Comparison of ENCODE assay signal across 6 cellular contexts in the genomic region with DNA sequence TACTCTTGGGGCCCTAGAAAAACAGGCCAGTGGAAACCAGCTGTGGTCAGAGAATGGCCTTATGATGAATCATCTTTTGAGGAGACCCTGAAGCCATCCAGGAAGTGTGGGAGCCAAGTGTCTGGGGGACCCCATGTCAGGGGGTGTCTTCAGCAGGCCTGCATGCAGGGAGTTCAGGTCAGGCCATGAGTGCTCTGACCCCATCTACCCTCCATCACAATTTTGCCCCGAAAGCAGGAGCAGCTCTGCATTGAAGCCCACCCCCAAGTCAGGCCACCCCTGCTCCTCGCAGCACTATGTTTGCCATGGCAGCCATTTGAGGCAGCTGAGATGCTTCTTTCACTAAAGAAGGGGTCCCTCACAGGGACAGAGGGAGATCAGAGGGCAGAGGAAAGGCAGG. TPM values are rescaled to one million over a fixed set of nuclear protein-coding genes. Genes with fewer than 3 reads are reported as not detected.
"Had no signal": no experiment of that assay in that cellular context is flagged by ENCODE, and none has a peak within 500 bp of the region (broad histone marks: within the 10 kb centered on the region; RNA-seq: fewer than 3 reads in every experiment).

No MANE protein-coding gene starts in this region.

- H3K36me3 Mint-ChIP-seq: IgD-negative memory B cell had no signal

- H3K4me3 ChIP-seq: GM23338 had no signal

- H3K27ac Mint-ChIP-seq: GM23338, H9, IgD-negative memory B cell had no signal

- H2AFZ ChIP-seq: GM23338 had no signal

- ATAC-seq: GM23338 had no signal

- H3K4me1 Mint-ChIP-seq: GM23338, H9, IgD-negative memory B cell had no signal

- H3K4me3 Mint-ChIP-seq: GM23338, H9, IgD-negative memory B cell had no signal

- DNase-seq: H9, HCEC 1CT, KBM-7 had no signal

- H3K4me2 ChIP-seq: GM23338 had no signal

RNA-seq across cellular contexts. Expression of a gene that starts 41.3 kb away (rescaled TPM):
- total RNA-seq: HT-29 had no signal
- polyA plus RNA-seq: IgD-negative memory B cell had no signal
